ENCODE assay signal across 1 cellular context in genomic region chr20:31673943-31674463, GRCh38.
TF ChIP-seq lines count a peak whose summit lies in the region.

No MANE protein-coding gene starts in this region.

TF ChIP-seq in HepG2, 621 proteins besides CTCF, POLR2A, EP300 and RAD21:
- TF ChIP-seq ZC3H4 (CRISPR knock-in tag; IDR thresholded peaks at IDR 0.05; ENCODE audit: borderline replicate concordance) (no peak), CEBPZ (IDR thresholded peaks at IDR 0.05; ENCODE audit: low read length) (no peak), ZNF878 (CRISPR knock-in tag; IDR thresholded peaks at IDR 0.05) (no peak), EZH2 (conservative IDR thresholded peaks at IDR 0.05; ENCODE audit: low read depth, low read length) (no peak), SP1 (IDR thresholded peaks at IDR 0.05) (no peak), SP1 (CRISPR knock-in tag; IDR thresholded peaks at IDR 0.05) (no peak), RBM22 (optimal IDR thresholded peaks at IDR 0.05; ENCODE audit: low read length) (peak; percentile 99), ZNF616 (CRISPR knock-in tag; IDR thresholded peaks at IDR 0.05; ENCODE audit: low read depth) (no peak), ZNF292 (CRISPR knock-in tag; IDR thresholded peaks at IDR 0.05; ENCODE audit: borderline replicate concordance, low read depth) (no peak), CHD4 (IDR thresholded peaks at IDR 0.05; ENCODE audit: borderline replicate concordance, low read length) (peak; percentile 30; the same call in 1 of the 2 replicates), ZNF34 (CRISPR knock-in tag; IDR thresholded peaks at IDR 0.05; ENCODE audit: borderline replicate concordance) (no peak), KDM2A (CRISPR knock-in tag; IDR thresholded peaks at IDR 0.05; ENCODE audit: borderline replicate concordance, low read depth) (no peak), ZNF207 (IDR thresholded peaks at IDR 0.05; ENCODE audit: borderline replicate concordance) (no peak), ZFP90 (CRISPR knock-in tag; IDR thresholded peaks at IDR 0.05; ENCODE audit: borderline replicate concordance) (peak; percentile 41; the same call in 1 of the 2 replicates), ZSCAN29 (CRISPR knock-in tag; conservative IDR thresholded peaks at IDR 0.05) (no peak), CAMTA2 (CRISPR knock-in tag; IDR thresholded peaks at IDR 0.05; ENCODE audit: borderline replicate concordance) (0 out of 2 replicates have a peak, but pooled peaks have one; percentile 33), ARID2 (CRISPR knock-in tag; IDR thresholded peaks at IDR 0.05; ENCODE audit: borderline replicate concordance) (no peak), SOX6 (IDR thresholded peaks at IDR 0.05) (no peak), SOX6 (CRISPR knock-in tag; IDR thresholded peaks at IDR 0.05) (peak; percentile 26; the same call in 1 of the 2 replicates), ZNF451 (CRISPR knock-in tag; IDR thresholded peaks at IDR 0.05) (no peak), ZNF629 (CRISPR knock-in tag; conservative IDR thresholded peaks at IDR 0.05) (peak; percentile 77), SSRP1 (CRISPR knock-in tag; IDR thresholded peaks at IDR 0.05) (peak; percentile 88; the same call in 1 of the 2 replicates), ZNF460 (CRISPR knock-in tag; IDR thresholded peaks at IDR 0.05; ENCODE audit: borderline replicate concordance) (no peak), GPN1 (CRISPR knock-in tag; IDR thresholded peaks at IDR 0.05; ENCODE audit: borderline replicate concordance) (no peak), REPIN1 (CRISPR knock-in tag; IDR thresholded peaks at IDR 0.05; ENCODE audit: borderline replicate concordance, low read depth) (0 out of 2 replicates have a peak, but pooled peaks have one; percentile 10)
